ENCODE assay signal across 23 cellular contexts in the genomic region with DNA sequence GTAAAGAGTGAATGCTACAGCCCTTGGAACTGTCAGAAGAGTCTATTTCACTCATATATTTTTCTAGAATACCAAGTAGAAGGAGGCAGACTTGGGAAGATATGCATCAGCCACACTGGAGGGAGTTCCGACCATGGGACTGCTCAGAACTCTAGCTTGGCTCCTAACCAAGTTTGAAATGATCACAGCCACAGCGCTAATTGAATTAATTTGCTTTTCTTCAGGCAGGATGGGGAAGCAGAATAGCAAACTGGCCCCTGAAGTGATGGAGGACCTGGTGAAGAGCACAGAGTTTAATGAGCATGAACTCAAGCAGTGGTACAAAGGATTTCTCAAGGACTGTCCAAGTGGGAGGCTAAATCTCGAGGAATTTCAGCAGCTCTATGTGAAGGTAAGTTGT. TPM values are rescaled to one million over a fixed set of nuclear protein-coding genes. Genes with fewer than 3 reads are reported as not detected.
"Had no signal": no experiment of that assay in that cellular context is flagged by ENCODE, and none has a peak within 500 bp of the region (broad histone marks: within the 10 kb centered on the region; RNA-seq: fewer than 3 reads in every experiment).

No MANE protein-coding gene starts in this region.

- H3K4me3 ChIP-seq: body of pancreas, gastrocnemius medialis, left ventricle myocardium inferior, upper lobe of left lung had no signal

- DNase-seq: activated CD4-positive, alpha-beta T cell treated with anti-CD3 and anti-CD28 coated beads for 4 hours; activated CD4-positive, CD25-positive, alpha-beta regulatory T cell; activated CD8-positive, alpha-beta memory T cell treated with anti-CD3 and anti-CD28 coated beads, Interleukin-2, amount 10 ng/mL, durations not matched to agents 7 days and 5 days; activated CD8-positive, alpha-beta T cell treated with anti-CD3 and anti-CD28 coated beads for 36 hours; activated effector memory CD4-positive, alpha-beta T cell treated with anti-CD3 and anti-CD28 coated beads, Interleukin-2, amount 50 U/mL, for 16 hours; activated naive CD4-positive, alpha-beta T cell treated with anti-CD3 and anti-CD28 coated beads, Interleukin-2, amount 10 ng/mL, durations not matched to agents 7 days and 5 days; activated naive CD8-positive, alpha-beta T cell treated with anti-CD3 and anti-CD28 coated beads, Interleukin-2, amount 50 U/mL, for 24 hours; activated T-cell treated with anti-CD3 and anti-CD28 coated beads for 4 hours; anterior cingulate cortex; body of pancreas; effector CD4-positive, alpha-beta T cell; erythroblast; gastrocnemius medialis; hippocampal formation; left ventricle myocardium inferior; midbrain; natural killer cell; stimulated activated CD4-positive, alpha-beta T cell treated with anti-CD3 and anti-CD28 coated beads, Interleukin-4, amount 100 ng/mL, for 24 hours; stimulated activated naive CD4-positive, alpha-beta T cell treated with Interleukin-2 at 50 U/mL for 16 hours; T-helper 17 cell; upper lobe of left lung had no signal

- ATAC-seq: activated CD8-positive, alpha-beta memory T cell treated with anti-CD3 and anti-CD28 coated beads, Interleukin-2, amount 10 ng/mL, durations not matched to agents 7 days and 5 days; activated CD8-positive, alpha-beta T cell treated with anti-CD3 and anti-CD28 coated beads for 36 hours; activated naive CD8-positive, alpha-beta T cell treated with anti-CD3 and anti-CD28 coated beads, Interleukin-2, amount 50 U/mL, for 24 hours; body of pancreas; gastrocnemius medialis; natural killer cell; T-helper 17 cell had no signal

- H3K4me1 ChIP-seq: gastrocnemius medialis, left ventricle myocardium inferior had no signal

- H3K36me3 ChIP-seq: gastrocnemius medialis, left ventricle myocardium inferior, upper lobe of left lung had no signal

- H3K27ac ChIP-seq: body of pancreas, gastrocnemius medialis, left ventricle myocardium inferior, upper lobe of left lung had no signal

- FAIRE-seq: endometrium had no signal

- H3K9me3 ChIP-seq: body of pancreas, gastrocnemius medialis, left ventricle myocardium inferior, upper lobe of left lung had no signal

- H3K27me3 ChIP-seq: body of pancreas, gastrocnemius medialis, upper lobe of left lung had no signal

RNA-seq across cellular contexts. Expression of a gene that starts 51.4 kb away (rescaled TPM):
- total RNA-seq: activated CD8-positive, alpha-beta memory T cell treated with anti-CD3 and anti-CD28 coated beads, Interleukin-2, amount 10 ng/mL, durations not matched to agents 7 days and 5 days; activated CD8-positive, alpha-beta T cell treated with anti-CD3 and anti-CD28 coated beads for 36 hours; gastrocnemius medialis; lung microvascular endothelial cell; natural killer cell; T-helper 17 cell had no signal
